In genomic region chr1:199178646-199179045, GRCh38 we compare ENCODE assay signal across 24 cellular contexts.
"Had no signal": no experiment of that assay in that cellular context is flagged by ENCODE, and none has a peak within 500 bp of the region (broad histone marks: within the 10 kb centered on the region; RNA-seq: fewer than 3 reads in every experiment).

No MANE protein-coding gene starts in this region.

- H3K4me3 ChIP-seq: Peyer's patch, SJCRH30 had no signal

- H3K36me3 ChIP-seq: Peyer's patch, SJCRH30 had no signal

- H3K27me3 ChIP-seq: Peyer's patch, SJCRH30 had no signal

- DNase-seq: Kasumi-1, KG1, MV-4-11, NCI-H1092, NCI-H1105 treated with DMSO at 0.1 percent for 48 hours, NCI-H1417 treated with DMSO at 0.1 percent for 48 hours, NCI-H146, NCI-H1694 treated with DMSO at 0.1 percent for 48 hours, NCI-H1930, NCI-H2081, NCI-H2107, NCI-H2227 treated with DMSO at 0.1 percent for 48 hours, NCI-H524, NCI-H526 treated with DMSO at 0.1 percent for 48 hours, NCI-H748 treated with DMSO at 0.1 percent for 48 hours, PC-3, Peyer's patch, SHP77 treated with DMSO at 0.1 percent for 48 hours, SJCRH30, T-helper 2 cell had no signal

- H3K27ac ChIP-seq: HL-60, Peyer's patch, SJCRH30 had no signal

- H3K9me3 ChIP-seq: Peyer's patch, SJCRH30 had no signal

- FAIRE-seq: HTR-8/SVneo had no signal

- ATAC-seq: PC-3, Right ventricle myocardium inferior, SK-N-SH treated with all-trans-retinoic acid at 6 μM for 48 hours had no signal

- H3K4me1 ChIP-seq: Peyer's patch, SJCRH30 had no signal
